In the genomic region with DNA sequence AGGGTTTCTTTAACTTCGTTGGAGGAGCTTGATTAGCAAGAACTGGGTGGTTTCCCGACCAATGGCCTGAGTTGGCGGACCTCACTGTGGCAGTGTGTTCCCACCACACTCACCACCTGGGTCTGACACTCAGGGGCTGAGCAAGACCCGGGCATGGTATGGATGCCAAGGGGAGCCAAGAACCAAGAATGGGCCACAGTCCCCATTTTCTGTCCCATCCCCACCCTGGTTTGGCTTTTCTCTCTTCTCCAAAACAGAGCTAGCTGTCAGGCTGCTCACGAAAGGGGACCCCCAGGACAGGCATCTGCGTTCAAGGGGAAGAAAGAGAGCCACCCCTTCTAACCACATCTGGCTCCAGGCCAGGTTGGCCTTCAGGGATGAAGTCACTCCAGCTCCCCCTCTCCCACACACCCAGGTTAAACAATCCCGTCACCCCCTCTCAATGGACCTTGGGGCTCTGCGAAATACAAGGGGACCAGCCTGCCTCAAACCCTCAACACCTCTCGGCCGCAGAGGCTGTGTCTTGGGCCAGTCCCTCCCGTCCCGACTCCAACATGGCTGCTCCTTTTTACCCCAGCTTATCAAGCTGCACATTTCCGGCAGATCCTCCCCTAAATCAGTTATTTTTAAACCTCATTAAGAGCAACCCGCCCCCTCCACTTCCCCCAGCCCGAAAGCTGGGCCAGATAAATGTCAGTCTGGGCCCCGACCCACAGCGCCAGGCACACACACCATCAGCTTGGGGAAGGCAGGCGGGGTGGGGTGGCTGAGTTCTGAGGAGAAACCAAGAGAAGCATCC, we compare ENCODE assay signal across 7 cellular contexts. TPM values are rescaled to one million over a fixed set of nuclear protein-coding genes. Genes with fewer than 3 reads are reported as not detected.
A peak's percentile ranks its signal among the peaks of the same experiment; 100 is the strongest.
DNase-seq lines count a peak whose midpoint lies in the region; ATAC-seq and TF ChIP-seq lines count a peak whose summit lies in the region.

No MANE protein-coding gene starts in this region.

- no peak overlapping the region for H3K56ac ChIP-seq in H9 (ENCODE audit: insufficient read length, low read depth, low read length)

- H2AK5ac ChIP-seq in H9 (ENCODE audit: insufficient read length, low read length) = no peak overlapping the region

- H2BK5ac ChIP-seq in H9 (ENCODE audit: insufficient read length, low read length) = no peak overlapping the region

- no peaks in the 10 kb centered on the region for H3K9me3 ChIP-seq in H9 (ENCODE audit: control insufficient read depth, low read depth, low read length)

- no peak overlapping the region; the same call in 1 of the 2 replicates for H3K14ac ChIP-seq in H9 (ENCODE audit: insufficient read depth, low read length)

- H3K9ac ChIP-seq in H9 (ENCODE audit: extremely low read depth, insufficient read length, low read length) = no peak overlapping the region

- no peak overlapping the region for H4K8ac ChIP-seq in H9 (replicated peaks; ENCODE audit: insufficient read length, low read depth, low read length)

- H3K79me2 ChIP-seq in H9 (ENCODE audit: insufficient read depth, low read length) = no peaks in the 10 kb centered on the region

- H3K23ac ChIP-seq in H9 (ENCODE audit: insufficient read length, low read depth, low read length) = no peak overlapping the region

- H3K23me2 ChIP-seq in H9 (ENCODE audit: insufficient read length, low read depth, low read length, poor library complexity, severe bottlenecking) = peaks cover 17% of the 10 kb centered on the region

- no peak overlapping the region for H2BK120ac ChIP-seq in H9 (ENCODE audit: low read depth, low read length, poor library complexity, severe bottlenecking)

- no peak overlapping the region for H3K18ac ChIP-seq in H9 (ENCODE audit: insufficient read length, low read depth, low read length)

- no peak overlapping the region for H3T11ph ChIP-seq in H9 (ENCODE audit: low read length)

- H2AFZ ChIP-seq in H9 (ENCODE audit: low read length) = no peak overlapping the region

- H3K9me3 Mint-ChIP-seq in H9 = no peaks in the 10 kb centered on the region; a peak in 1 of 5 replicates
- no peaks in the 10 kb centered on the region for H3K9me3 Mint-ChIP-seq in T-helper 2 cell treated with Interferon-gamma antibody and Interleukin-4, amounts not matched to agents 5 μg/mL and 100 μg/mL, for 36 hours

- peaks cover 36 to 40% of the 10 kb centered on the region in 2 experiments for H3K4me1 Mint-ChIP-seq in H9
- H3K4me1 Mint-ChIP-seq in T-helper 2 cell treated with Interferon-gamma antibody and Interleukin-4, amounts not matched to agents 5 μg/mL and 100 μg/mL, for 36 hours (ENCODE audit: low read depth) = peaks cover 57% of the 10 kb centered on the region

- no peak overlapping the region for H3K4me3 Mint-ChIP-seq in H9
- H3K4me3 Mint-ChIP-seq in T-helper 2 cell treated with Interferon-gamma antibody and Interleukin-4, amounts not matched to agents 5 μg/mL and 100 μg/mL, for 36 hours = peak overlapping the region; percentile 98

- H3K27ac Mint-ChIP-seq in H9 = no peak overlapping the region
- H3K27ac Mint-ChIP-seq in T-helper 2 cell treated with Interferon-gamma antibody and Interleukin-4, amounts not matched to agents 5 μg/mL and 100 μg/mL, for 36 hours = peak overlapping the region; percentile 99

- no CpG with 5 or more reads among the region's 18 CpGs for WGBS in H9 (ENCODE audit: extremely low coverage, insufficient read length, low lambda C conversion rate)

- H2BK12ac ChIP-seq in H9 (ENCODE audit: insufficient read length, low read depth, low read length) = no peak overlapping the region

- H3K4me1 ChIP-seq in H9 (ENCODE audit: insufficient read depth, low read length) = no peaks in the 10 kb centered on the region; the same call in 1 of the 2 replicates

- H3K4me2 ChIP-seq in H9 (ENCODE audit: insufficient read depth, insufficient read length, low read length) = no peak overlapping the region

- DNase-seq in H9 (no peak), fibroblast of mammary gland (ENCODE audit: low read depth) (peak; percentile 46), dedifferentiated amniotic fluid mesenchymal stem cell (ENCODE audit: extremely low spot score) (no peak)
- no peak for DNase-seq in T-helper 2 cell treated with Interferon-gamma antibody and Interleukin-4, amounts not matched to agents 5 μg/mL and 100 μg/mL, for 36 hours (ENCODE audit: low spot score)
- DNase-seq in stimulated activated CD8-positive, alpha-beta memory T cell treated with anti-CD3 and anti-CD28 coated beads, Interleukin-4, amount 100 ng/mL, for 48 hours = peak; percentile 56

- H3K27ac ChIP-seq in H9 (ENCODE audit: insufficient read length, low read depth, low read length) = no peak overlapping the region

- H2BK15ac ChIP-seq in H9 (ENCODE audit: low read depth, low read length) = no peak overlapping the region

- no peaks in the 10 kb centered on the region for H4K20me1 ChIP-seq in H9 (ENCODE audit: control insufficient read depth, insufficient read depth, insufficient read length)

- peaks cover 12% of the 10 kb centered on the region for H3K27me3 Mint-ChIP-seq in H9 (ENCODE audit: low read depth)
- H3K27me3 Mint-ChIP-seq in T-helper 2 cell treated with Interferon-gamma antibody and Interleukin-4, amounts not matched to agents 5 μg/mL and 100 μg/mL, for 36 hours (ENCODE audit: low read depth) = no peaks in the 10 kb centered on the region

- H4K91ac ChIP-seq in H9 (ENCODE audit: insufficient read length, low read depth, low read length) = peak overlapping the region; percentile 11

- no peak overlapping the region for H4K5ac ChIP-seq in H9 (ENCODE audit: insufficient read length, low read depth, low read length)

- TF ChIP-seq CTCF in H9 (conservative IDR thresholded peaks at IDR 0.05) = no peak
- no peak for TF ChIP-seq CTCF in fibroblast of mammary gland (conservative IDR thresholded peaks at IDR 0.05; ENCODE audit: control insufficient read depth, insufficient read depth, low read depth, low read length)

- H3K4ac ChIP-seq in H9 (ENCODE audit: low read depth, low read length) = no peak overlapping the region; the same call in 1 of the 2 replicates

- H3K27me3 ChIP-seq in H9 (ENCODE audit: insufficient read depth, low read length) = no peaks in the 10 kb centered on the region

- ATAC-seq in HG03432 (IDR thresholded peaks at IDR 0.05; ENCODE audit: unreplicated experiment) = no peak
- no peak for ATAC-seq in HG03571 (IDR thresholded peaks at IDR 0.05; ENCODE audit: unreplicated experiment)

- H3K36me3 Mint-ChIP-seq in H9 (ENCODE audit: insufficient read depth in 1 of 3, low read depth in 3 of 3) = peaks cover 1 to 38% (median 22%) of the 10 kb centered on the region in 3 experiments; a peak in 6 of 7 replicates
- H3K36me3 Mint-ChIP-seq in T-helper 2 cell treated with Interferon-gamma antibody and Interleukin-4, amounts not matched to agents 5 μg/mL and 100 μg/mL, for 36 hours (ENCODE audit: low read depth) = peaks cover 61% of the 10 kb centered on the region

- H2BK20ac ChIP-seq in H9 (ENCODE audit: low read depth, low read length, poor library complexity, severe bottlenecking) = no peak overlapping the region

- no peaks in the 10 kb centered on the region for H3K79me1 ChIP-seq in H9 (ENCODE audit: insufficient read depth, low read depth, low read length, poor library complexity, severe bottlenecking)

- H3K4me3 ChIP-seq in fibroblast of mammary gland (ENCODE audit: control insufficient read depth, low read depth, low read length) = peak overlapping the region; percentile 98

RNA-seq across cellular contexts. Expression of gene TAGLN2, which starts 3.4 kb away (rescaled TPM):
- 76.7 and 80.5 TPM in 2 replicates for total RNA-seq in H9 (2021)

RNA-seq across cellular contexts. Expression of gene CFAP45, which starts 21.9 kb away (rescaled TPM):
- total RNA-seq in H9 (2021) = 0.53 and 0.85 TPM in 2 replicates

RNA-seq across cellular contexts. Expression of gene IGSF9, which starts 23.5 kb away (rescaled TPM):
- total RNA-seq in H9 (2021) = 11.3 and 12.3 TPM in 2 replicates

RNA-seq across cellular contexts. Expression of gene SLAMF9, which starts 32.1 kb away (rescaled TPM):
- total RNA-seq in H9 (2021) = not detected in 2 replicates

RNA-seq across cellular contexts. Expression of gene VSIG8, which starts 59.4 kb away (rescaled TPM):
- total RNA-seq in H9 (2021) = not detected in 2 replicates

Comparison
In these comparisons a context has a peak if more than half of its experiments do, and no peak if none do; other contexts are left out.
1. DNase-seq: peak in fibroblast of mammary gland (single experiment) and stimulated activated CD8-positive, alpha-beta memory T cell treated with anti-CD3 and anti-CD28 coated beads, Interleukin-4, amount 100 ng/mL, for 48 hours (single experiment); none in H9 (single experiment), T-helper 2 cell treated with Interferon-gamma antibody and Interleukin-4, amounts not matched to agents 5 μg/mL and 100 μg/mL, for 36 hours (single experiment) and dedifferentiated amniotic fluid mesenchymal stem cell (single experiment).